ENCODE assay signal across 21 cellular contexts in the genomic region with DNA sequence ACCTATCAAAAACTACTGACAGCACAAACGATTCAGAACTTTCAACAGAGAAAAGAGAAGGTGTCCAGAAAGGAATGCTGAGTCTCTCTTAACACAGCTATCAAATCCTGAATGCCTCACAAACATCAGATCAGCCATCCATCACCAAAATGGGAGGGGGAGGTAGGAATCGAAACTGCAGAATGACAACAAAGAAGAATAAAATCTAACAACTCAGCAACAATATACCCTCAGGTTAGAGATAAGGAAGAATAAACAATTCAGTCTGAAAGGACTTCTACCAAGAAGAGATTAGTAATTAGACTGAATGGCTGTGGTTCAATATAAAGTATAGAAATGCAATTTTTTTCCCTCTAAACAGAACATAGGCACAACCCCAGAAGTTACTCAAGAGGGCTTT.
DNase-seq lines count a peak whose midpoint lies in the region; FAIRE-seq and TF ChIP-seq lines count a peak whose summit lies in the region.
"Had no signal": no experiment of that assay in that cellular context is flagged by ENCODE, and none has a peak within 500 bp of the region (broad histone marks: within the 10 kb centered on the region; RNA-seq: fewer than 3 reads in every experiment).

No MANE protein-coding gene starts in this region.

- TF ChIP-seq CTCF in HFFc6 (IDR thresholded peaks at IDR 0.05): no peak

- H3K4me1 Mint-ChIP-seq in HFFc6 (ENCODE audit: low read depth): peaks cover 19% of the 10 kb centered on the region

- TF ChIP-seq POLR2A in GM12891 (IDR thresholded peaks at IDR 0.05; ENCODE audit: low read depth, low read length): no peak

- H3K9me3 Mint-ChIP-seq in HFFc6: no peaks in the 10 kb centered on the region
- H3K9me3 Mint-ChIP-seq: activated naive CD4-positive, alpha-beta T cell treated with anti-CD3 and anti-CD28 coated beads, Interleukin-2, amount 50 U/mL, for 72 hours; central memory CD8-positive, alpha-beta T cell; GM23338; immature natural killer cell; stimulated activated effector memory CD8-positive, alpha-beta T cell treated with anti-CD3 and anti-CD28 coated beads, Interleukin-12 subunit alpha, Interleukin-12 subunit beta, amount 100 ng/mL, for 72 hours had no signal

- DNase-seq in GM12891 (ENCODE audit: insufficient read length, low spot score) (no peak), NCI-H146 (lab: John Stamatoyannopoulos, UW) (peak; percentile 54), renal cortical epithelial cell (ENCODE audit: low read depth) (peak; percentile 41), NCI-H82 treated with DMSO at 0.1 percent for 48 hours (lab: John Stamatoyannopoulos, UW; ENCODE audit: unreplicated experiment) (no peak), HFFc6 (no peak), GM19240 (ENCODE audit: insufficient read length, low spot score) (no peak)
- DNase-seq: activated CD4-positive, CD25-positive, alpha-beta regulatory T cell; activated CD8-positive, alpha-beta memory T cell treated with anti-CD3 and anti-CD28 coated beads for 24 hours; activated T-cell treated with anti-CD3 and anti-CD28 coated beads, Interleukin-2, amount 50 U/mL, for 48 hours; immature natural killer cell; mucosa of descending colon; NCI-H526 treated with DMSO at 0.1 percent for 48 hours; small intestine; stimulated activated CD4-positive, alpha-beta T cell treated with anti-CD3 and anti-CD28 coated beads, Interleukin-2, amount 100 ng/mL, for 24 hours had no signal

- peak overlapping the region; percentile 24 for H3K4me3 ChIP-seq in endocrine pancreas (ENCODE audit: control insufficient read depth, insufficient read depth, low read length)
- H3K4me3 ChIP-seq: GM23338, mucosa of descending colon, vagina had no signal

- no peak overlapping the region for H3K4me3 Mint-ChIP-seq in HFFc6
- H3K4me3 Mint-ChIP-seq: central memory CD8-positive, alpha-beta T cell; GM23338; immature natural killer cell; stimulated activated effector memory CD8-positive, alpha-beta T cell treated with anti-CD3 and anti-CD28 coated beads, Interleukin-12 subunit alpha, Interleukin-12 subunit beta, amount 100 ng/mL, for 72 hours had no signal

- H3K36me3 Mint-ChIP-seq in HFFc6 (ENCODE audit: low read depth): no peaks in the 10 kb centered on the region
- H3K36me3 Mint-ChIP-seq: activated naive CD4-positive, alpha-beta T cell treated with anti-CD3 and anti-CD28 coated beads, Interleukin-2, amount 50 U/mL, for 72 hours; stimulated activated effector memory CD8-positive, alpha-beta T cell treated with anti-CD3 and anti-CD28 coated beads, Interleukin-12 subunit alpha, Interleukin-12 subunit beta, amount 100 ng/mL, for 72 hours had no signal

- FAIRE-seq in GM12891 (lab: Jason Lieb, UNC): peak; percentile 40
- FAIRE-seq: astrocyte, small intestine had no signal

- no peaks in the 10 kb centered on the region for H3K27me3 ChIP-seq in endocrine pancreas (ENCODE audit: control insufficient read depth, insufficient read depth, low read length)
- H3K27me3 ChIP-seq: vagina had no signal

- H3K27ac Mint-ChIP-seq in HFFc6: no peak overlapping the region
- H3K27ac Mint-ChIP-seq: activated naive CD4-positive, alpha-beta T cell treated with anti-CD3 and anti-CD28 coated beads, Interleukin-2, amount 50 U/mL, for 72 hours; GM23338; stimulated activated effector memory CD8-positive, alpha-beta T cell treated with anti-CD3 and anti-CD28 coated beads, Interleukin-12 subunit alpha, Interleukin-12 subunit beta, amount 100 ng/mL, for 72 hours had no signal

- peaks cover 31% of the 10 kb centered on the region for H3K4me1 ChIP-seq in endocrine pancreas (ENCODE audit: control insufficient read depth, insufficient read depth, low read length)
- H3K4me1 ChIP-seq: vagina had no signal

- H3K36me3 ChIP-seq in endocrine pancreas (ENCODE audit: control insufficient read depth, insufficient read depth, low read length): no peaks in the 10 kb centered on the region
- H3K36me3 ChIP-seq: vagina had no signal

- no peak overlapping the region for H3K9ac ChIP-seq in endocrine pancreas (ENCODE audit: control insufficient read depth, insufficient read depth, low read length)

- H3K27me3 Mint-ChIP-seq in HFFc6 (ENCODE audit: insufficient read depth): peaks cover 4% of the 10 kb centered on the region; the same call in 1 of the 2 replicates
- H3K27me3 Mint-ChIP-seq: central memory CD8-positive, alpha-beta T cell had no signal

- H3K9me3 ChIP-seq in endocrine pancreas (ENCODE audit: control insufficient read depth, low read length): no peaks in the 10 kb centered on the region
- H3K9me3 ChIP-seq: mucosa of descending colon, vagina had no signal

TF ChIP-seq in GM12891, 5 proteins besides CTCF, POLR2A, EP300 and RAD21:
- no peak for TF ChIP-seq SPI1 (IDR thresholded peaks at IDR 0.05; ENCODE audit: low read depth, low read length)
- no peak for TF ChIP-seq TAF1 (IDR thresholded peaks at IDR 0.05; ENCODE audit: low read depth, low read length)
- TF ChIP-seq PAX5 (IDR thresholded peaks at IDR 0.05; ENCODE audit: insufficient read depth, low read length, severe bottlenecking): no peak
- no peak for TF ChIP-seq POLR2AphosphoS5 (IDR thresholded peaks at IDR 0.05; ENCODE audit: low read depth, low read length)
- TF ChIP-seq POU2F2 (IDR thresholded peaks at IDR 0.05; ENCODE audit: low read depth, low read length): no peak

Comparison
In these comparisons a context has a peak if more than half of its experiments do, and no peak if none do; other contexts are left out.
1. DNase-seq: peak in NCI-H146 (single experiment) and renal cortical epithelial cell (single experiment); none in GM12891 (single experiment), NCI-H82 treated with DMSO at 0.1 percent for 48 hours (single experiment), HFFc6 (single experiment) and GM19240 (single experiment).